ENCODE assay signal across 8 cellular contexts in genomic region chr1:183471748-183472487, GRCh38. TPM values are rescaled to one million over a fixed set of nuclear protein-coding genes. Genes with fewer than 3 reads are reported as not detected.
DNase-seq lines count a peak whose midpoint lies in the region; ATAC-seq and TF ChIP-seq lines count a peak whose summit lies in the region.

No MANE protein-coding gene starts in this region.

- intact Hi-C loops in mucosa of descending colon (cut with DNase I, micrococcal nuclease) = loop anchor here in 1 of 2 donors (10.0 kb wide), 1 partner anchor 73 kb away; no protein-coding TSS in a partner anchor

- no peaks in the 10 kb centered on the region for H3K27me3 Mint-ChIP-seq in IgD-negative memory B cell

- no peaks in the 10 kb centered on the region for H3K36me3 ChIP-seq in mucosa of descending colon (ENCODE audit: low read depth)

- DNase-seq in DMS 273 (lab: John Stamatoyannopoulos, UW; ENCODE audit: unreplicated experiment) (peak; percentile 99), OCI-M1 (lab: John Stamatoyannopoulos, UW) (peak; percentile 98), activated T-cell treated with anti-CD3 and anti-CD28 coated beads for 48 hours (ENCODE audit: low read depth) (peak; percentile 93), epithelial cell of prostate (ENCODE audit: low read depth, low spot score) (peak; percentile 87), mucosa of descending colon (peak; percentile 97 to 98 (median 98))
- DNase-seq in stimulated activated CD8-positive, alpha-beta memory T cell treated with anti-CD3 and anti-CD28 coated beads, Interleukin-4, amount 100 ng/mL, for 1 hour (ENCODE audit: low read depth in 2 of 2, low spot score in 1 of 2) = peak; percentile 94 to 95

- ATAC-seq in GM21529 (IDR thresholded peaks at IDR 0.05; ENCODE audit: unreplicated experiment) (peak; percentile 48), mucosa of descending colon (peak; percentile 77)

- H3K27ac Mint-ChIP-seq in IgD-negative memory B cell = peak overlapping the region; percentile 91 to 99 (median 98)

- no peak for TF ChIP-seq CTCF in mucosa of descending colon (IDR thresholded peaks at IDR 0.05)

- H3K4me1 Mint-ChIP-seq in IgD-negative memory B cell = peaks cover 7 to 16% (median 13%) of the 10 kb centered on the region in 3 donors

- H3K4me3 ChIP-seq in mucosa of descending colon = peak overlapping the region; percentile 98

- no peaks in the 10 kb centered on the region for H3K9me3 ChIP-seq in mucosa of descending colon

- peak overlapping the region; percentile 93 for H3K27ac ChIP-seq in epithelial cell of prostate

- H3K36me3 Mint-ChIP-seq in IgD-negative memory B cell = no peaks in the 10 kb centered on the region

- H3K4me1 ChIP-seq in mucosa of descending colon (ENCODE audit: low read depth) = peaks cover 21% of the 10 kb centered on the region

- H3K4me3 Mint-ChIP-seq in IgD-negative memory B cell = peak overlapping the region; percentile 87 to 99 (median 98)

- H3K9me3 Mint-ChIP-seq in IgD-negative memory B cell = no peaks in the 10 kb centered on the region

RNA-seq across cellular contexts. Expression of gene SMG7, which starts 0.4 kb away (rescaled TPM):
- polyA plus RNA-seq in IgD-negative memory B cell = 34.4 TPM
- 10 to 100 TPM; 62.7 to 69.9 (median 66.4) TPM for total RNA-seq in mucosa of descending colon

RNA-seq across cellular contexts. Expression of gene NMNAT2, which starts 53.7 kb away (rescaled TPM):
- not detected for polyA plus RNA-seq in IgD-negative memory B cell
- 1 to 10 TPM in 1 of 3 donors, under 1 TPM in 2; 0.29 to 3.6 (median 0.87) TPM for total RNA-seq in mucosa of descending colon

Comparison
In these comparisons a context has a peak if more than half of its experiments do, and no peak if none do; other contexts are left out.
1. Peak in every context shown above with its lines: DNase-seq, ATAC-seq, H3K4me3 ChIP-seq and H3K27ac ChIP-seq.